11 cellular contexts compared by ENCODE assay signal in the genomic region with DNA sequence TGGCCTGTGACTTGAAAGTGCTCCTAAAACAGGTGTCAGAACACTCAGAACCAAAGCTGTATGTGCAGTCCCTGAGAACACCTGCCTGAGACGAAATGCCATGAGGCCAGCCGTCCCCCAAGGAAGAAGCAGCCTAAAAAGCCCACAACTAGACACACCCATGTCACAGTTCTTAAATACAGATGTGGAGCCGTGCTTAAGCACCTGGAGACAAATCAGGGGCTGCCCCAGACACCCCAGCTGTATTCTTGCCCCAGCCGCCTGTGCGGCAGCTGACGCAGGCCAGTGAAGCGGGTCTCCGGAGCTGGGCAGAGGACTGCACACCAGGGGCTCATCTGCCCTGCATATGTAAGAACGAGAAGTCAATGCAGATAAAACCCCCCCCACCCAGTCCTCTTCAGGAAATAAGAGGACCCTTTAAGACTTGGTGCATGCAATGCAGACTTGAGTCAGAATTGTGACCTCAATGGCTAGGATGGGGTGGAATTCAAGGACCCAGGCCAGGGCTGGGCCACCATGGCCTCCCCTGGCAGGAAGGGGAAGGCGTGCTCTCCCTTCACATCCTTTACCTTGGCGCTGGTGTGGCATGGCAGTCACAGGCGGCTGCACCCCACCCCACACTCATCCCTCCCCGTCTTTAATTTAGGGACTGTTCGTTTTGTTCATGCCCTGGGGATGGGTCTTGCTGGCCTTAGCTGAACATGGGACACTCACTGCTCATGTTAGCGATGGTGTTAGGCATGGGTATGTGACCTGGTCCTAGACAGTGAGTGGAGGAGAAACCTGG. TPM values are rescaled to one million over a fixed set of nuclear protein-coding genes. Genes with fewer than 3 reads are reported as not detected.
A peak's percentile ranks its signal among the peaks of the same experiment; 100 is the strongest.
DNase-seq lines count a peak whose midpoint lies in the region; ATAC-seq lines count a peak whose summit lies in the region.
"Had no signal": no experiment of that assay in that cellular context is flagged by ENCODE, and none has a peak within 500 bp of the region (broad histone marks: within the 10 kb centered on the region; RNA-seq: fewer than 3 reads in every experiment).

No MANE protein-coding gene starts in this region.

- peaks cover 3% of the 10 kb centered on the region for H3K27me3 Mint-ChIP-seq in IgD-negative memory B cell
- no peaks in the 10 kb centered on the region for H3K27me3 Mint-ChIP-seq in stimulated activated memory B cell treated with anti-CD40 and anti-IgM and Interleukin-4, amounts not matched to agents 10 μg/mL and 1 μg/mL and 100 μg/mL, for 72 hours
- H3K27me3 Mint-ChIP-seq: activated naive CD8-positive, alpha-beta T cell had no signal

- H3K4me1 Mint-ChIP-seq in IgD-negative memory B cell: peaks cover 8 to 24% (median 19%) of the 10 kb centered on the region in 3 donors
- H3K4me1 Mint-ChIP-seq in stimulated activated memory B cell treated with anti-CD40 and anti-IgM and Interleukin-4, amounts not matched to agents 10 μg/mL and 1 μg/mL and 100 μg/mL, for 72 hours: peaks cover 22% of the 10 kb centered on the region

- no peaks in the 10 kb centered on the region for H3K9me3 Mint-ChIP-seq in IgD-negative memory B cell
- H3K9me3 Mint-ChIP-seq in stimulated activated memory B cell treated with anti-CD40 and anti-IgM and Interleukin-4, amounts not matched to agents 10 μg/mL and 1 μg/mL and 100 μg/mL, for 72 hours: no peaks in the 10 kb centered on the region

- H3K36me3 Mint-ChIP-seq in IgD-negative memory B cell: peaks cover 10% of the 10 kb centered on the region
- H3K36me3 Mint-ChIP-seq in stimulated activated memory B cell treated with anti-CD40 and anti-IgM and Interleukin-4, amounts not matched to agents 10 μg/mL and 1 μg/mL and 100 μg/mL, for 72 hours: peaks cover 2% of the 10 kb centered on the region
- H3K36me3 Mint-ChIP-seq: activated naive CD8-positive, alpha-beta T cell had no signal

- H3K27ac Mint-ChIP-seq in IgD-negative memory B cell: peak overlapping the region; percentile 45 to 86 (median 83)
- peak overlapping the region; percentile 85 for H3K27ac Mint-ChIP-seq in stimulated activated memory B cell treated with anti-CD40 and anti-IgM and Interleukin-4, amounts not matched to agents 10 μg/mL and 1 μg/mL and 100 μg/mL, for 72 hours
- H3K27ac Mint-ChIP-seq: activated naive CD8-positive, alpha-beta T cell had no signal

- ATAC-seq in GM19328 (IDR thresholded peaks at IDR 0.05; ENCODE audit: unreplicated experiment) (peak; percentile 74), HG02840 (IDR thresholded peaks at IDR 0.05; ENCODE audit: low FRiP score, unreplicated experiment) (peak; percentile 74)
- ATAC-seq in stimulated activated memory B cell treated with anti-CD40 and anti-IgM and Interleukin-4, amounts not matched to agents 10 μg/mL and 1 μg/mL and 100 μg/mL, for 72 hours: peak; percentile 85

- DNase-seq in hippocampal formation (lab: John Stamatoyannopoulos, UW): no peak
- DNase-seq in activated CD4-positive, alpha-beta T cell treated with anti-CD3 and anti-CD28 coated beads for 4 hours: no peak
- no peak for DNase-seq in iPS-NIHi7 (ENCODE audit: extremely low spot score)
- DNase-seq: EL, NCI-H1092, transverse colon had no signal

- peak overlapping the region in 2 of 4 donors; percentile 25 to 30 for H3K4me3 Mint-ChIP-seq in IgD-negative memory B cell
- no peak overlapping the region for H3K4me3 Mint-ChIP-seq in stimulated activated memory B cell treated with anti-CD40 and anti-IgM and Interleukin-4, amounts not matched to agents 10 μg/mL and 1 μg/mL and 100 μg/mL, for 72 hours
- H3K4me3 Mint-ChIP-seq: activated naive CD8-positive, alpha-beta T cell had no signal

RNA-seq across cellular contexts. Expression of a gene that starts 27.7 kb away (rescaled TPM):
- polyA plus RNA-seq in IgD-negative memory B cell: 0.13 TPM
